22 cellular contexts compared by ENCODE assay signal in genomic region chr1:65483993-65484754, GRCh38.
"Had no signal": no experiment of that assay in that cellular context is flagged by ENCODE, and none has a peak within 500 bp of the region (broad histone marks: within the 10 kb centered on the region; RNA-seq: fewer than 3 reads in every experiment).

No MANE protein-coding gene starts in this region.

- H3K27ac ChIP-seq: gastroesophageal sphincter, heart left ventricle, hepatocyte, left ventricle myocardium inferior, lower lobe of right lung, parathyroid adenoma, right atrium auricular region, sigmoid colon, testis, tibial artery had no signal

- H3K4me3 ChIP-seq: gastroesophageal sphincter, heart left ventricle, hepatocyte, left ventricle myocardium inferior, lower lobe of right lung, right atrium auricular region, sigmoid colon, testis, tibial artery had no signal

- FAIRE-seq: endometrium had no signal

- H3K27me3 ChIP-seq: gastroesophageal sphincter, heart left ventricle, hepatocyte, right atrium auricular region, sigmoid colon, testis, tibial artery had no signal

- H3K79me2 ChIP-seq: hepatocyte, parathyroid adenoma had no signal

- H3K36me3 ChIP-seq: gastroesophageal sphincter, heart left ventricle, left ventricle myocardium inferior, lower lobe of right lung, right atrium auricular region, sigmoid colon, tibial artery had no signal

- H3K9me3 ChIP-seq: gastroesophageal sphincter, heart left ventricle, left ventricle myocardium inferior, lower lobe of right lung, right atrium auricular region, sigmoid colon, testis, tibial artery had no signal

- H3K4me2 ChIP-seq: hepatocyte had no signal

- DNase-seq: cerebellar nuclear complex; cortex of kidney; effector memory CD8-positive, alpha-beta T cell; foreskin fibroblast; heart left ventricle; left cardiac atrium; left ventricle myocardium inferior; lower lobe of right lung; natural killer cell; sigmoid colon; stimulated activated CD4-positive, alpha-beta T cell treated with anti-CD3 and anti-CD28 coated beads, Interleukin-2, amount 100 ng/mL, for 24 hours; stimulated activated CD4-positive, alpha-beta T cell treated with anti-CD3 and anti-CD28 coated beads, Interleukin-4, amount 100 ng/mL, for 24 hours; stimulated activated naive CD4-positive, alpha-beta T cell treated with Interleukin-2 at 50 U/mL for 16 hours; substantia nigra; testis; tibial artery had no signal

- ATAC-seq: effector memory CD8-positive, alpha-beta T cell; gastroesophageal sphincter; heart left ventricle; left cardiac atrium; lower lobe of right lung; natural killer cell; stimulated activated effector memory CD8-positive, alpha-beta T cell treated with anti-CD3 and anti-CD28 coated beads, Interleukin-12 subunit alpha, Interleukin-12 subunit beta, amount 100 ng/mL, for 72 hours had no signal

- H3K4me1 ChIP-seq: gastroesophageal sphincter, heart left ventricle, left ventricle myocardium inferior, lower lobe of right lung, parathyroid adenoma, right atrium auricular region, sigmoid colon, testis, tibial artery had no signal

- H3K9ac ChIP-seq: parathyroid adenoma had no signal

- H2AFZ ChIP-seq: hepatocyte, parathyroid adenoma had no signal
